In genomic region chr19:13150187-13150918, GRCh38 we compare ENCODE assay signal across 8 cellular contexts. TPM values are rescaled to one million over a fixed set of nuclear protein-coding genes. Genes with fewer than 3 reads are reported as not detected.
DNase-seq lines count a peak whose midpoint lies in the region; ATAC-seq and TF ChIP-seq lines count a peak whose summit lies in the region.

IER2 (plus strand) TSS chr19:13150411; CDS start chr19:13153187, 2,776 bp downstream.
STX10 (minus strand) TSS chr19:13150375; CDS start chr19:13150173, 202 bp downstream.

- peak; percentile 43 for ATAC-seq in GM19351 (IDR thresholded peaks at IDR 0.05; ENCODE audit: unreplicated experiment)

- peak within 1 kb of the TSS; percentile 94 for H3K27ac ChIP-seq in C4-2B

- DNase-seq in HT1080 (ENCODE audit: low read depth) (peak; percentile 94), NOMO-1 (lab: John Stamatoyannopoulos, UW; ENCODE audit: unreplicated experiment in 2 of 2) (peak; percentile 96), medulla oblongata (ENCODE audit: extremely low spot score) (peak; percentile 97)
- DNase-seq in activated CD8-positive, alpha-beta memory T cell treated with anti-CD3 and anti-CD28 coated beads for 24 hours = peak; percentile 95
- peak; percentile 86 for DNase-seq in effector CD8-positive, alpha-beta T cell (lab: John Stamatoyannopoulos, UW)
- DNase-seq in stimulated activated CD8-positive, alpha-beta memory T cell treated with anti-CD3 and anti-CD28 coated beads, Interleukin-12 subunit alpha, Interleukin-12 subunit beta, amount 100 ng/mL, for 1 hour (ENCODE audit: low read depth) = peak; percentile 89

- no peak; the same call in 1 of the 2 replicates for TF ChIP-seq CTCF in C4-2B (conservative IDR thresholded peaks at IDR 0.05)

RNA-seq across cellular contexts. Expression of gene IER2, which starts in this region (rescaled TPM):
- total RNA-seq in HT1080 (2014; rRNA removed; shearing (Covaris generic)) = 35.7 and 42.6 TPM in 2 replicates
- 129 and 145 TPM in 2 replicates for polyA plus RNA-seq in HT1080 (2015; cell fraction: cytosol; rRNA removed)
- polyA plus RNA-seq in HT1080 (2015; cell fraction: nucleus; rRNA removed) = 202 and 238 TPM in 2 replicates

RNA-seq across cellular contexts. Expression of gene STX10, which starts in this region (rescaled TPM):
- 109 and 122 TPM in 2 replicates for total RNA-seq in HT1080 (2014; rRNA removed; shearing (Covaris generic))
- polyA plus RNA-seq in HT1080 (2015; cell fraction: cytosol; rRNA removed) = 85.4 and 93.9 TPM in 2 replicates
- 96.7 and 119 TPM in 2 replicates for polyA plus RNA-seq in HT1080 (2015; cell fraction: nucleus; rRNA removed)

Comparison
In these comparisons a context has a peak if more than half of its experiments do, and no peak if none do; other contexts are left out.
1. Peak in every context shown above with its lines: DNase-seq, ATAC-seq and H3K27ac ChIP-seq.